Comparison of ENCODE assay signal across 8 cellular contexts in the genomic region with DNA sequence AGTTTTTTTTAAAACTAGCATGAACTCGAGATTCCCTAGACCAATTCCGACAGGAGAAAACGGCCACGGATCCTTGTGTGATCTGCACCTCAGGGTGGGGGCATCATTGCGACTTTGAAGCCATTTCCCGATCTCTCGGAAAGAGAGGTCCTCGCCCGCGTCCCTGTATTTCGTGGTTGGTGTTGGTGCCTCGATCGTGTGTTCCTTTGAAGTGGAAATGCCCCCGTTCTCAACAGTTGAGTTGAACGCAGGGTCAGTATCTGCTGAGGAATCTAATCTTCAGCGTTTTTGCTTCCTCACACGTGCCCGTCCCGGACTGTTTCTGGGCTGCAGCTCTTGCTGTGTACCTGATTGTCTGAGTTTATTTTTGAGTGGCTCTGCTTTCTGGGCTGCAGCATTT. TPM values are rescaled to one million over a fixed set of nuclear protein-coding genes. Genes with fewer than 3 reads are reported as not detected.
DNase-seq lines count a peak whose midpoint lies in the region; ATAC-seq and TF ChIP-seq lines count a peak whose summit lies in the region.

No MANE protein-coding gene starts in this region.

- WGBS in mesendoderm (ENCODE audit: extremely low coverage, insufficient coverage, low lambda C conversion rate): no CpG with 5 or more reads among the region's 19 CpGs
- 1% methylated on average over 19 of the region's 19 CpGs for WGBS in aorta, 2 donors

- H3K27me3 ChIP-seq in DND-41 (ENCODE audit: insufficient read depth, low read length, poor library complexity) (peaks cover 10% of the 10 kb centered on the region), mesendoderm (ENCODE audit: insufficient read depth, low read length, poor library complexity) (peaks cover 6% of the 10 kb centered on the region), aorta (ENCODE audit: control insufficient read depth in 1 of 2, insufficient read depth in 2 of 2, low read length in 1 of 2) (no peaks in the 10 kb centered on the region)

- H3K4me2 ChIP-seq in DND-41 (ENCODE audit: insufficient read depth, low read length) (peak overlapping the region; percentile 88), mesendoderm (ENCODE audit: low read length) (peak overlapping the region; percentile 93)

- in situ Hi-C loops in astrocyte of the spinal cord (cut with HindIII; ENCODE audit: low sequenced_read_pairs): no loop called here

- H3K4ac ChIP-seq in mesendoderm (ENCODE audit: low read depth, low read length): no peak overlapping the region

- H2BK15ac ChIP-seq in mesendoderm (replicated peaks; ENCODE audit: low read depth): no peak overlapping the region

- peaks cover 18% of the 10 kb centered on the region for H3K79me1 ChIP-seq in mesendoderm (ENCODE audit: low read length)

- peak overlapping the region; percentile 83 for H3K56ac ChIP-seq in mesendoderm (ENCODE audit: low read length)

- no peak overlapping the region for H2BK120ac ChIP-seq in mesendoderm (ENCODE audit: low read depth, low read length)

- ATAC-seq in DND-41 (ENCODE audit: insufficient read depth, low read depth) (no peak), aorta (ENCODE audit: low FRiP score) (no peak), HG03439 (IDR thresholded peaks at IDR 0.05; ENCODE audit: unreplicated experiment) (no peak), GM21576 (IDR thresholded peaks at IDR 0.05; ENCODE audit: unreplicated experiment) (no peak)

- peak; percentile 18 for DNase-seq in DND-41
- DNase-seq in M059J (ENCODE audit: low read depth): peak; percentile 13
- no peak for DNase-seq in astrocyte of the spinal cord (ENCODE audit: low read depth, low spot score)
- DNase-seq in mesendoderm: peak; percentile 22
- no peak for DNase-seq in aorta
- no peak for DNase-seq in effector CD4-positive, alpha-beta T cell

- peaks cover 55% of the 10 kb centered on the region for H3K4me1 ChIP-seq in DND-41 (ENCODE audit: insufficient read depth, low read length)
- H3K4me1 ChIP-seq in mesendoderm (ENCODE audit: control insufficient read depth, low read depth, low read length): peaks cover 5% of the 10 kb centered on the region
- H3K4me1 ChIP-seq in aorta (ENCODE audit: control insufficient read depth in 1 of 2, insufficient read depth in 2 of 2, low read length in 2 of 2): peaks cover 2 to 9% of the 10 kb centered on the region in 2 donors

- H4K8ac ChIP-seq in mesendoderm (ENCODE audit: low read depth, low read length): no peak overlapping the region

- intact Hi-C loops in aorta (cut with DNase I): loop anchor here in 1 of 2 donors (1.0 to 10.0 kb wide), 5 partner anchors 62 to 136 kb away; partner anchors contain the start of genes CLCN7, JPT2 and MAPK8IP3

- no peak overlapping the region for H2BK5ac ChIP-seq in mesendoderm (ENCODE audit: low read length)

- H3K23ac ChIP-seq in mesendoderm (ENCODE audit: low read length): peak overlapping the region; percentile 9

- H3K79me2 ChIP-seq in DND-41 (ENCODE audit: insufficient read depth, low read length): peaks cover 74% of the 10 kb centered on the region
- H3K79me2 ChIP-seq in mesendoderm (ENCODE audit: control insufficient read depth, insufficient read depth, low read length): peaks cover 16% of the 10 kb centered on the region

- TF ChIP-seq CTCF in DND-41 (IDR thresholded peaks at IDR 0.05; ENCODE audit: borderline replicate concordance, extremely low read depth, low read length, poor library complexity, severe bottlenecking): no peak
- TF ChIP-seq CTCF in astrocyte of the spinal cord (IDR thresholded peaks at IDR 0.05; ENCODE audit: low read depth, low read length): no peak

- H3K27ac ChIP-seq in DND-41 (ENCODE audit: low read length) (peak overlapping the region; percentile 59), mesendoderm (ENCODE audit: low read depth, low read length) (no peak overlapping the region), aorta (ENCODE audit: low read depth in 1 of 2, low read length in 2 of 2) (no peak overlapping the region)

- H4K5ac ChIP-seq in mesendoderm (ENCODE audit: low read length): no peak overlapping the region

- H3K4me3 ChIP-seq in DND-41 (ENCODE audit: low read depth in 1 of 2, low read length in 2 of 2) (peak overlapping the region; percentile 95 to 98; a peak in 3 of 4 replicates), astrocyte of the spinal cord (ENCODE audit: low read depth, low read length) (peak overlapping the region; percentile 73), mesendoderm (ENCODE audit: low read length) (peak overlapping the region; percentile 66), aorta (ENCODE audit: low read length in 2 of 2) (peak overlapping the region; percentile 88 to 94)

- peak overlapping the region; percentile 33; the same call in 1 of the 2 replicates for H2AFZ ChIP-seq in DND-41 (ENCODE audit: low read depth, low read length)

- no peaks in the 10 kb centered on the region for H3K9me3 ChIP-seq in DND-41 (ENCODE audit: insufficient read depth, low read length, severe bottlenecking)
- H3K9me3 ChIP-seq in aorta (ENCODE audit: control insufficient read depth, low read length): no peaks in the 10 kb centered on the region

- H3K18ac ChIP-seq in mesendoderm (ENCODE audit: low read length): no peak overlapping the region

- H2AK5ac ChIP-seq in mesendoderm (ENCODE audit: low read length): no peak overlapping the region

- H3K9ac ChIP-seq in DND-41 (ENCODE audit: low read depth, low read length): peak overlapping the region; percentile 88
- peak overlapping the region; percentile 81 for H3K9ac ChIP-seq in mesendoderm (ENCODE audit: low read length)

- peaks cover 28% of the 10 kb centered on the region for H3K36me3 ChIP-seq in DND-41 (ENCODE audit: insufficient read depth, low read length)
- no peaks in the 10 kb centered on the region for H3K36me3 ChIP-seq in mesendoderm (ENCODE audit: control insufficient read depth, insufficient read depth, low read length)
- no peaks in the 10 kb centered on the region for H3K36me3 ChIP-seq in aorta (ENCODE audit: control insufficient read depth in 1 of 2, insufficient read depth in 2 of 2, low read length in 1 of 2)

- H4K20me1 ChIP-seq in DND-41 (ENCODE audit: insufficient read depth, low read length): peaks cover 16% of the 10 kb centered on the region

RNA-seq across cellular contexts. Expression of gene CRAMP1, which starts 1.1 kb away (rescaled TPM):
- total RNA-seq in M059J (2014; rRNA removed; shearing (Covaris generic)): 4.9 and 5.9 TPM in 2 replicates
- polyA plus RNA-seq in mesendoderm (2013, experiment 1 of 2): 8.7 TPM
- polyA plus RNA-seq in mesendoderm (2013, experiment 2 of 2): 9.6 TPM
- 10 to 100 TPM; 17.3 to 24.2 TPM for total RNA-seq in aorta
- 10 to 100 TPM in 1 of 2 donors, 1 to 10 TPM in 1; 2.3 to 11.5 TPM for polyA plus RNA-seq in aorta

RNA-seq across cellular contexts. Expression of gene IFT140, which starts 1.4 kb away (rescaled TPM):
- total RNA-seq in M059J (2014; rRNA removed; shearing (Covaris generic)): 11.2 and 11.7 TPM in 2 replicates
- 4.0 TPM for polyA plus RNA-seq in mesendoderm (2013, experiment 1 of 2)
- polyA plus RNA-seq in mesendoderm (2013, experiment 2 of 2): 4.1 TPM
- total RNA-seq in aorta: 10 to 100 TPM; 13.5 to 22.4 TPM
- polyA plus RNA-seq in aorta: 10 to 100 TPM in 1 of 2 donors, 1 to 10 TPM in 1; 4.6 to 15.2 TPM

Comparison
In these comparisons a context has a peak if more than half of its experiments do, and no peak if none do; other contexts are left out.
1. DNase-seq: peak in DND-41 (single experiment), M059J (single experiment) and mesendoderm (single experiment); none in astrocyte of the spinal cord (single experiment), aorta (0 of 2) and effector CD4-positive, alpha-beta T cell (single experiment).
2. Peak in every context shown above with its lines, with median percentiles within 50 percentile points of each other: H3K4me3 ChIP-seq.